In genomic region chr2:27041708-27042107, GRCh38 we compare ENCODE assay signal across 16 cellular contexts. TPM values are rescaled to one million over a fixed set of nuclear protein-coding genes. Genes with fewer than 3 reads are reported as not detected.
A peak's percentile ranks its signal among the peaks of the same experiment; 100 is the strongest.
DNase-seq lines count a peak whose midpoint lies in the region; ATAC-seq and TF ChIP-seq lines count a peak whose summit lies in the region.
"Had no signal": no experiment of that assay in that cellular context is flagged by ENCODE, and none has a peak within 500 bp of the region (broad histone marks: within the 10 kb centered on the region; RNA-seq: fewer than 3 reads in every experiment).

No MANE protein-coding gene starts in this region.

- BruUV-seq in PC-9 (replicated peaks; lab: Mats Ljungman, UMichigan), result no TSS peak

- no peaks in the 10 kb centered on the region for H3K4me1 Mint-ChIP-seq in activated CD8-positive, alpha-beta T cell treated with anti-CD3 and anti-CD28 coated beads for 36 hours (ENCODE audit: low read depth)
- no peaks in the 10 kb centered on the region for H3K4me1 Mint-ChIP-seq in activated CD8-positive, alpha-beta T cell treated with anti-CD3 and anti-CD28 coated beads, Interleukin-2, amount 10 ng/mL, durations not matched to agents 7 days and 5 days (ENCODE audit: low read depth)
- peaks cover 2 to 8% of the 10 kb centered on the region in 2 donors for H3K4me1 Mint-ChIP-seq in effector memory CD8-positive, alpha-beta T cell (ENCODE audit: low read depth in 2 of 2)
- peaks cover 32 to 46% of the 10 kb centered on the region in 2 donors for H3K4me1 Mint-ChIP-seq in stimulated activated naive B cell treated with anti-CD40 and anti-IgM and Interleukin-4, amounts not matched to agents 10 μg/mL and 1 μg/mL and 100 μg/mL, for 72 hours
- H3K4me1 Mint-ChIP-seq: endodermal cell had no signal

- no peaks in the 10 kb centered on the region for H3K4me1 ChIP-seq in prostate gland (replicated peaks)
- H3K4me1 ChIP-seq in PC-9 (replicated peaks; ENCODE audit: insufficient read depth), result no peaks in the 10 kb centered on the region

- no peaks in the 10 kb centered on the region for H3K79me2 ChIP-seq in PC-9 (ENCODE audit: low read depth)

- H3K27ac Mint-ChIP-seq in activated CD8-positive, alpha-beta T cell treated with anti-CD3 and anti-CD28 coated beads for 36 hours, result peak overlapping the region; percentile 75
- H3K27ac Mint-ChIP-seq in activated CD8-positive, alpha-beta T cell treated with anti-CD3 and anti-CD28 coated beads, Interleukin-2, amount 10 ng/mL, durations not matched to agents 7 days and 5 days, result no peak overlapping the region
- H3K27ac Mint-ChIP-seq in effector memory CD8-positive, alpha-beta T cell, result peak overlapping the region; percentile 72 to 78
- H3K27ac Mint-ChIP-seq in stimulated activated naive B cell treated with anti-CD40 and anti-IgM and Interleukin-4, amounts not matched to agents 10 μg/mL and 1 μg/mL and 100 μg/mL, for 72 hours, result peak overlapping the region; percentile 94
- H3K27ac Mint-ChIP-seq: endodermal cell had no signal

- no peaks in the 10 kb centered on the region for H3K9me2 ChIP-seq in PC-9 (ENCODE audit: insufficient read depth)

- no peaks in the 10 kb centered on the region for H3K27me3 ChIP-seq in prostate gland (replicated peaks; ENCODE audit: insufficient read depth)
- H3K27me3 ChIP-seq in PC-9 (ENCODE audit: insufficient read depth, low read depth), result no peaks in the 10 kb centered on the region

- no peaks in the 10 kb centered on the region for H3K9me3 Mint-ChIP-seq in activated CD8-positive, alpha-beta T cell treated with anti-CD3 and anti-CD28 coated beads for 36 hours
- no peaks in the 10 kb centered on the region for H3K9me3 Mint-ChIP-seq in activated CD8-positive, alpha-beta T cell treated with anti-CD3 and anti-CD28 coated beads, Interleukin-2, amount 10 ng/mL, durations not matched to agents 7 days and 5 days (ENCODE audit: insufficient read depth)
- no peaks in the 10 kb centered on the region for H3K9me3 Mint-ChIP-seq in effector memory CD8-positive, alpha-beta T cell
- no peaks in the 10 kb centered on the region for H3K9me3 Mint-ChIP-seq in stimulated activated naive B cell treated with anti-CD40 and anti-IgM and Interleukin-4, amounts not matched to agents 10 μg/mL and 1 μg/mL and 100 μg/mL, for 72 hours
- H3K9me3 Mint-ChIP-seq: endodermal cell, nephron progenitor cell had no signal

- H3K9me3 ChIP-seq in prostate gland (no peaks in the 10 kb centered on the region), PC-9 (ENCODE audit: insufficient read depth, low read depth) (no peaks in the 10 kb centered on the region)

- H3K36me3 Mint-ChIP-seq in activated CD8-positive, alpha-beta T cell treated with anti-CD3 and anti-CD28 coated beads for 36 hours (ENCODE audit: low read depth), result peaks cover 24% of the 10 kb centered on the region
- peaks cover 53% of the 10 kb centered on the region for H3K36me3 Mint-ChIP-seq in activated CD8-positive, alpha-beta T cell treated with anti-CD3 and anti-CD28 coated beads, Interleukin-2, amount 10 ng/mL, durations not matched to agents 7 days and 5 days (ENCODE audit: low read depth)
- peaks cover 31% of the 10 kb centered on the region for H3K36me3 Mint-ChIP-seq in effector memory CD8-positive, alpha-beta T cell (ENCODE audit: insufficient read depth)
- H3K36me3 Mint-ChIP-seq in stimulated activated naive B cell treated with anti-CD40 and anti-IgM and Interleukin-4, amounts not matched to agents 10 μg/mL and 1 μg/mL and 100 μg/mL, for 72 hours, result peaks cover 47 to 63% of the 10 kb centered on the region in 2 donors
- H3K36me3 Mint-ChIP-seq: activated naive CD8-positive, alpha-beta T cell had no signal

- POLR2A ChIA-PET in activated CD8-positive, alpha-beta T cell treated with anti-CD3 and anti-CD28 coated beads for 36 hours (lab: Charles Lee), result interaction anchor here (0.6 to 3.4 kb wide), 2 partner anchors 9 to 242 kb away, joined by 3 to 26 read pairs; partner anchors contain the start of gene AGBL5
- POLR2A ChIA-PET in activated CD8-positive, alpha-beta T cell treated with anti-CD3 and anti-CD28 coated beads, Interleukin-2, amount 10 ng/mL, durations not matched to agents 7 days and 5 days (lab: Charles Lee), result interaction anchor here (0.9 kb wide), 1 partner anchor 10 kb away, joined by 3 read pairs; the partner anchor contains the start of gene AGBL5
- POLR2A ChIA-PET in PC-9 (lab: Charles Lee; ENCODE audit: unreplicated experiment), result no interaction called here

- TF ChIP-seq POLR2A in prostate gland (IDR thresholded peaks at IDR 0.05), result no peak

- H3K27ac ChIP-seq in prostate gland, result no peak overlapping the region
- H3K27ac ChIP-seq in PC-9, result no peak overlapping the region

- H2AFZ ChIP-seq in PC-9, result no peak overlapping the region

- TF ChIP-seq CTCF in activated CD8-positive, alpha-beta T cell treated with anti-CD3 and anti-CD28 coated beads for 36 hours (IDR thresholded peaks at IDR 0.05), result no peak
- TF ChIP-seq CTCF in prostate gland (IDR thresholded peaks at IDR 0.05) (no peak), PC-9 (conservative IDR thresholded peaks at IDR 0.05) (no peak)

- H4K20me1 ChIP-seq in PC-9 (ENCODE audit: insufficient read depth), result no peaks in the 10 kb centered on the region; the same call in 1 of the 2 replicates

- H3K4me3 ChIP-seq in prostate gland (no peak overlapping the region), PC-9 (no peak overlapping the region)

- 14% methylated on average over 5 of the region's 5 CpGs for WGBS in prostate gland

- CTCF ChIA-PET in activated CD8-positive, alpha-beta T cell treated with anti-CD3 and anti-CD28 coated beads for 36 hours (lab: Charles Lee), result no interaction called here
- CTCF ChIA-PET in activated CD8-positive, alpha-beta T cell treated with anti-CD3 and anti-CD28 coated beads, Interleukin-2, amount 10 ng/mL, durations not matched to agents 7 days and 5 days (lab: Charles Lee), result interaction anchor here (1.1 to 1.6 kb wide), 2 partner anchors 44 to 80 kb away, joined by 3 read pairs; no protein-coding TSS in a partner anchor
- CTCF ChIA-PET in PC-9 (lab: Charles Lee), result no interaction called here

- no peak overlapping the region for H3K4me2 ChIP-seq in PC-9

- no peak for ATAC-seq in activated CD8-positive, alpha-beta T cell treated with anti-CD3 and anti-CD28 coated beads for 36 hours
- ATAC-seq in activated CD8-positive, alpha-beta T cell treated with anti-CD3 and anti-CD28 coated beads, Interleukin-2, amount 10 ng/mL, durations not matched to agents 7 days and 5 days, result no peak
- ATAC-seq in HG03103 (IDR thresholded peaks at IDR 0.05; ENCODE audit: low read depth, unreplicated experiment), result peak; percentile 13
- peak; percentile 12 for ATAC-seq in effector memory CD8-positive, alpha-beta T cell (replicated peaks)
- ATAC-seq in stimulated activated naive B cell treated with anti-CD40 and anti-IgM and Interleukin-4, amounts not matched to agents 10 μg/mL and 1 μg/mL and 100 μg/mL, for 72 hours (replicated peaks), result peak; percentile 67 to 71

- H3K4me3 Mint-ChIP-seq in activated CD8-positive, alpha-beta T cell treated with anti-CD3 and anti-CD28 coated beads for 36 hours, result no peak overlapping the region
- H3K4me3 Mint-ChIP-seq in activated CD8-positive, alpha-beta T cell treated with anti-CD3 and anti-CD28 coated beads, Interleukin-2, amount 10 ng/mL, durations not matched to agents 7 days and 5 days, result no peak overlapping the region
- H3K4me3 Mint-ChIP-seq in effector memory CD8-positive, alpha-beta T cell, result no peak overlapping the region
- peak overlapping the region; percentile 66 to 72 for H3K4me3 Mint-ChIP-seq in stimulated activated naive B cell treated with anti-CD40 and anti-IgM and Interleukin-4, amounts not matched to agents 10 μg/mL and 1 μg/mL and 100 μg/mL, for 72 hours
- H3K4me3 Mint-ChIP-seq: activated naive CD8-positive, alpha-beta T cell; endodermal cell; nephron progenitor cell had no signal

- no peaks in the 10 kb centered on the region for H3K27me3 Mint-ChIP-seq in activated CD8-positive, alpha-beta T cell treated with anti-CD3 and anti-CD28 coated beads for 36 hours
- no peaks in the 10 kb centered on the region for H3K27me3 Mint-ChIP-seq in activated CD8-positive, alpha-beta T cell treated with anti-CD3 and anti-CD28 coated beads, Interleukin-2, amount 10 ng/mL, durations not matched to agents 7 days and 5 days (ENCODE audit: low read depth)
- no peaks in the 10 kb centered on the region for H3K27me3 Mint-ChIP-seq in effector memory CD8-positive, alpha-beta T cell
- no peaks in the 10 kb centered on the region for H3K27me3 Mint-ChIP-seq in stimulated activated naive B cell treated with anti-CD40 and anti-IgM and Interleukin-4, amounts not matched to agents 10 μg/mL and 1 μg/mL and 100 μg/mL, for 72 hours
- H3K27me3 Mint-ChIP-seq: activated naive CD8-positive, alpha-beta T cell had no signal

- intact Hi-C loops in activated CD8-positive, alpha-beta T cell treated with anti-CD3 and anti-CD28 coated beads for 36 hours (cut with micrococcal nuclease), result no loop called here
- intact Hi-C loops in prostate gland (cut with DNase I) (no loop called here), PC-9 (cut with micrococcal nuclease; ENCODE audit: unreplicated experiment) (no loop called here)

- H3F3A ChIP-seq in PC-9 (ENCODE audit: insufficient read depth, low read depth), result peaks cover 4% of the 10 kb centered on the region

- H3K36me3 ChIP-seq in prostate gland (peaks cover 36 to 43% of the 10 kb centered on the region in 2 donors), PC-9 (ENCODE audit: low read depth) (peaks cover 12% of the 10 kb centered on the region; the same call in 1 of the 2 replicates)

- no peak for DNase-seq in activated CD8-positive, alpha-beta T cell treated with anti-CD3 and anti-CD28 coated beads for 36 hours
- DNase-seq in activated CD8-positive, alpha-beta T cell treated with anti-CD3 and anti-CD28 coated beads, Interleukin-2, amount 10 ng/mL, durations not matched to agents 7 days and 5 days, result no peak
- no peak for DNase-seq in effector memory CD8-positive, alpha-beta T cell
- DNase-seq in stimulated activated naive B cell treated with anti-CD40 and anti-IgM and Interleukin-4, amounts not matched to agents 10 μg/mL and 1 μg/mL and 100 μg/mL, for 72 hours, result no peak
- no peak for DNase-seq in prostate gland (ENCODE audit: low spot score)
- DNase-seq in PC-9, result no peak
- no peak for DNase-seq in DMS 273 (lab: John Stamatoyannopoulos, UW; ENCODE audit: unreplicated experiment)
- DNase-seq: ACHN; activated CD4-positive, CD25-positive, alpha-beta regulatory T cell treated with anti-CD3 and anti-CD28 coated beads, Interleukin-2, amount 50 U/mL, for 72 hours; endodermal cell; NCI-H2171 treated with DMSO at 0.1 percent for 48 hours; nephron progenitor cell; RPMI8226; stimulated activated CD4-positive, alpha-beta T cell treated with anti-CD3 and anti-CD28 coated beads, Interleukin-2, amount 100 ng/mL, for 24 hours had no signal

RNA-seq across cellular contexts. Expression of gene TMEM214, which starts 8.9 kb away (rescaled TPM):
- total RNA-seq in activated CD8-positive, alpha-beta T cell treated with anti-CD3 and anti-CD28 coated beads for 36 hours, result 10 to 100 TPM; 54.1 to 58.9 TPM
- total RNA-seq in activated CD8-positive, alpha-beta T cell treated with anti-CD3 and anti-CD28 coated beads, Interleukin-2, amount 10 ng/mL, durations not matched to agents 7 days and 5 days, result 10 to 100 TPM; 73.7 to 75.6 TPM
- total RNA-seq in prostate gland (10 to 100 TPM; 44.5 to 75.9 TPM), PC-9 (2021) (60.9 and 65.6 TPM in 2 replicates)

RNA-seq across cellular contexts. Expression of gene AGBL5, which starts 9.8 kb away (rescaled TPM):
- total RNA-seq in activated CD8-positive, alpha-beta T cell treated with anti-CD3 and anti-CD28 coated beads for 36 hours, result 10 to 100 TPM; 12.2 to 16.4 TPM
- total RNA-seq in activated CD8-positive, alpha-beta T cell treated with anti-CD3 and anti-CD28 coated beads, Interleukin-2, amount 10 ng/mL, durations not matched to agents 7 days and 5 days, result 10 to 100 TPM; 13.9 to 14.8 TPM
- total RNA-seq in prostate gland, result 10 to 100 TPM; 31.9 to 87.1 TPM
- total RNA-seq in PC-9 (2021), result 63.2 and 64.0 TPM in 2 replicates

RNA-seq across cellular contexts. Expression of gene OST4, which starts 29.7 kb away (rescaled TPM):
- 100 to 1,000 TPM; 257 to 262 TPM for total RNA-seq in activated CD8-positive, alpha-beta T cell treated with anti-CD3 and anti-CD28 coated beads for 36 hours
- total RNA-seq in activated CD8-positive, alpha-beta T cell treated with anti-CD3 and anti-CD28 coated beads, Interleukin-2, amount 10 ng/mL, durations not matched to agents 7 days and 5 days, result 100 to 1,000 TPM; 334 to 346 TPM
- 100 to 1,000 TPM; 246 to 317 TPM for total RNA-seq in prostate gland
- total RNA-seq in PC-9 (2021), result 165 and 166 TPM in 2 replicates

RNA-seq across cellular contexts. Expression of gene EMILIN1, which starts 36.7 kb away (rescaled TPM):
- under 1 TPM; 0.61 to 0.63 TPM for total RNA-seq in activated CD8-positive, alpha-beta T cell treated with anti-CD3 and anti-CD28 coated beads for 36 hours
- 1 to 10 TPM; 1.1 to 1.4 TPM for total RNA-seq in activated CD8-positive, alpha-beta T cell treated with anti-CD3 and anti-CD28 coated beads, Interleukin-2, amount 10 ng/mL, durations not matched to agents 7 days and 5 days
- 100 to 1,000 TPM in 1 of 2 donors, 10 to 100 TPM in 1; 39.8 to 149 TPM for total RNA-seq in prostate gland
- 0.83 and 1.6 TPM in 2 replicates for total RNA-seq in PC-9 (2021)

RNA-seq across cellular contexts. Expression of gene KHK, which starts 44.9 kb away (rescaled TPM):
- total RNA-seq in activated CD8-positive, alpha-beta T cell treated with anti-CD3 and anti-CD28 coated beads for 36 hours, result 1 to 10 TPM; 6.7 to 9.5 TPM
- 10 to 100 TPM; 12.1 to 12.4 TPM for total RNA-seq in activated CD8-positive, alpha-beta T cell treated with anti-CD3 and anti-CD28 coated beads, Interleukin-2, amount 10 ng/mL, durations not matched to agents 7 days and 5 days
- 1 to 10 TPM in 1 of 2 donors, under 1 TPM in 1; 0.91 to 7.0 TPM for total RNA-seq in prostate gland
- 4.4 and 10.4 TPM in 2 replicates for total RNA-seq in PC-9 (2021)

Comparison
In these comparisons a context has a peak if more than half of its experiments do, and no peak if none do; other contexts are left out.
1. ATAC-seq: peak in HG03103 (single experiment), effector memory CD8-positive, alpha-beta T cell (single experiment) and stimulated activated naive B cell treated with anti-CD40 and anti-IgM and Interleukin-4, amounts not matched to agents 10 μg/mL and 1 μg/mL and 100 μg/mL, for 72 hours (2 of 2); none in activated CD8-positive, alpha-beta T cell treated with anti-CD3 and anti-CD28 coated beads for 36 hours (single experiment) and activated CD8-positive, alpha-beta T cell treated with anti-CD3 and anti-CD28 coated beads, Interleukin-2, amount 10 ng/mL, durations not matched to agents 7 days and 5 days (single experiment).
2. H3K4me3 Mint-ChIP-seq: peak in stimulated activated naive B cell treated with anti-CD40 and anti-IgM and Interleukin-4, amounts not matched to agents 10 μg/mL and 1 μg/mL and 100 μg/mL, for 72 hours (2 of 2); none in activated CD8-positive, alpha-beta T cell treated with anti-CD3 and anti-CD28 coated beads for 36 hours (single experiment), activated CD8-positive, alpha-beta T cell treated with anti-CD3 and anti-CD28 coated beads, Interleukin-2, amount 10 ng/mL, durations not matched to agents 7 days and 5 days (single experiment) and effector memory CD8-positive, alpha-beta T cell (0 of 2).